ENCODE assay signal across 1 cellular context in the genomic region with DNA sequence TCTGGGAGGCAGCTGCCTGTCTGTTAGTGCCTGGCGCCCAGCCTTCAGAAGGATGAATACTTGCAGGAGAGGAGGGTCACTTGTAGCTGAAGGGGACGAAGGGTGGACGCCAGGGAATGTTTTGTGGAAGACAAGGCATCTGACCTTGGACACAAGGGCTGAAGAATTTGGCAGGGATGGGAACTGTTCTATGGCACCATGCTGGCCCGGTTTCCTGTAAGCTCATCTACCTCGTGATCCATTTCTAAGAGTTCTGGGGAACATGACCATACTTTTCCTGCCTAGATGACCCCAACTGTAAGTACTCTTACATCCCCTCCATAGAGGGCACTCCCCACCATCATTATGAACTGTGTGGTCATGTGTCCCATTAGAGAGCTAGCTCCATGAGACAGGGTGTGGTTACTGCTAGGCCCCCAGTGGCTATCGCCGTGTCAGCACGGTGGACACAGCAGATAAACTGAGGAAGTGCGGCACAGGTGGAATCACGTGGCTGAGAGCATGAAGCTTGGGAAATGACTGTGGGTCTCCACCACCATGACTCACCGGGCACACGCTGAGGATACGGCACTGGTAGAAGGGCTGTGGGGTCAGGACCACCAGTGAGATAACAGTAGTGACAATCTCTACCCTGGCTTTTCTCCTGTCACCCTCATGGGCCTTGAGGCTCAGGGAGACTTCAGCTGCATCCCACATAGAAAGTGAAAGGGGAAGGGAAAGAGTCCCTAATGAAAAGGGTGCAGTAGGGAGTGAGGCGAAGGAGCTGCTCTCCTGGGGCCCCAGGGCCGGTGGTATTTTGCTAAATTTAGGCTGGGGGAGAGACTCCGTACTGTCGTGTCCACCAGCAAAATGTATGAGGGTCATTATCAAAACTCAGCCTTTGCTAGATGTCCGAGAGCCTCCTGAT.
TF ChIP-seq lines count a peak whose summit lies in the region.

No MANE protein-coding gene starts in this region.

TF ChIP-seq in K562, 482 proteins besides CTCF, POLR2A, EP300 and RAD21 (continued from another document and continues in another):
- TF ChIP-seq, protein P1, sequence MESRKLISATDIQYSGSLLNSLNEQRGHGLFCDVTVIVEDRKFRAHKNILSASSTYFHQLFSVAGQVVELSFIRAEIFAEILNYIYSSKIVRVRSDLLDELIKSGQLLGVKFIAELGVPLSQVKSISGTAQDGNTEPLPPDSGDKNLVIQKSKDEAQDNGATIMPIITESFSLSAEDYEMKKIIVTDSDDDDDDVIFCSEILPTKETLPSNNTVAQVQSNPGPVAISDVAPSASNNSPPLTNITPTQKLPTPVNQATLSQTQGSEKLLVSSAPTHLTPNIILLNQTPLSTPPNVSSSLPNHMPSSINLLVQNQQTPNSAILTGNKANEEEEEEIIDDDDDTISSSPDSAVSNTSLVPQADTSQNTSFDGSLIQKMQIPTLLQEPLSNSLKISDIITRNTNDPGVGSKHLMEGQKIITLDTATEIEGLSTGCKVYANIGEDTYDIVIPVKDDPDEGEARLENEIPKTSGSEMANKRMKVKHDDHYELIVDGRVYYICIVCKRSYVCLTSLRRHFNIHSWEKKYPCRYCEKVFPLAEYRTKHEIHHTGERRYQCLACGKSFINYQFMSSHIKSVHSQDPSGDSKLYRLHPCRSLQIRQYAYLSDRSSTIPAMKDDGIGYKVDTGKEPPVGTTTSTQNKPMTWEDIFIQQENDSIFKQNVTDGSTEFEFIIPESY (CRISPR knock-in tag; IDR thresholded peaks at IDR 0.05) = no peak
- no peak for TF ChIP-seq ZNF263 (CRISPR knock-in tag; IDR thresholded peaks at IDR 0.05; ENCODE audit: borderline replicate concordance)
- TF ChIP-seq MYNN (IDR thresholded peaks at IDR 0.05) = no peak
- TF ChIP-seq MYNN (CRISPR knock-in tag; IDR thresholded peaks at IDR 0.05) = no peak
- TF ChIP-seq, protein P2, sequence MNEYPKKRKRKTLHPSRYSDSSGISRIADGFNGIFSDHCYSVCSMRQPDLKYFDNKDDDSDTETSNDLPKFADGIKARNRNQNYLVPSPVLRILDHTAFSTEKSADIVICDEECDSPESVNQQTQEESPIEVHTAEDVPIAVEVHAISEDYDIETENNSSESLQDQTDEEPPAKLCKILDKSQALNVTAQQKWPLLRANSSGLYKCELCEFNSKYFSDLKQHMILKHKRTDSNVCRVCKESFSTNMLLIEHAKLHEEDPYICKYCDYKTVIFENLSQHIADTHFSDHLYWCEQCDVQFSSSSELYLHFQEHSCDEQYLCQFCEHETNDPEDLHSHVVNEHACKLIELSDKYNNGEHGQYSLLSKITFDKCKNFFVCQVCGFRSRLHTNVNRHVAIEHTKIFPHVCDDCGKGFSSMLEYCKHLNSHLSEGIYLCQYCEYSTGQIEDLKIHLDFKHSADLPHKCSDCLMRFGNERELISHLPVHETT (CRISPR knock-in tag; conservative IDR thresholded peaks at IDR 0.05 in 1 of 2, IDR thresholded peaks at IDR 0.05 in 1 of 2) = 0 out of 4 replicates have a peak, but pooled peaks of 1 of the 2 experiments have one; percentile 16
- no peak for TF ChIP-seq KAT2B (IDR thresholded peaks at IDR 0.05; ENCODE audit: low read depth, low read length)
- TF ChIP-seq, protein P3, sequence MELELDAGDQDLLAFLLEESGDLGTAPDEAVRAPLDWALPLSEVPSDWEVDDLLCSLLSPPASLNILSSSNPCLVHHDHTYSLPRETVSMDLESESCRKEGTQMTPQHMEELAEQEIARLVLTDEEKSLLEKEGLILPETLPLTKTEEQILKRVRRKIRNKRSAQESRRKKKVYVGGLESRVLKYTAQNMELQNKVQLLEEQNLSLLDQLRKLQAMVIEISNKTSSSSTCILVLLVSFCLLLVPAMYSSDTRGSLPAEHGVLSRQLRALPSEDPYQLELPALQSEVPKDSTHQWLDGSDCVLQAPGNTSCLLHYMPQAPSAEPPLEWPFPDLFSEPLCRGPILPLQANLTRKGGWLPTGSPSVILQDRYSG (tag; conservative IDR thresholded peaks at IDR 0.05; ENCODE audit: low read depth) = peak; percentile 26; the same call in 1 of the 2 replicates
- TF ChIP-seq, protein P4, sequence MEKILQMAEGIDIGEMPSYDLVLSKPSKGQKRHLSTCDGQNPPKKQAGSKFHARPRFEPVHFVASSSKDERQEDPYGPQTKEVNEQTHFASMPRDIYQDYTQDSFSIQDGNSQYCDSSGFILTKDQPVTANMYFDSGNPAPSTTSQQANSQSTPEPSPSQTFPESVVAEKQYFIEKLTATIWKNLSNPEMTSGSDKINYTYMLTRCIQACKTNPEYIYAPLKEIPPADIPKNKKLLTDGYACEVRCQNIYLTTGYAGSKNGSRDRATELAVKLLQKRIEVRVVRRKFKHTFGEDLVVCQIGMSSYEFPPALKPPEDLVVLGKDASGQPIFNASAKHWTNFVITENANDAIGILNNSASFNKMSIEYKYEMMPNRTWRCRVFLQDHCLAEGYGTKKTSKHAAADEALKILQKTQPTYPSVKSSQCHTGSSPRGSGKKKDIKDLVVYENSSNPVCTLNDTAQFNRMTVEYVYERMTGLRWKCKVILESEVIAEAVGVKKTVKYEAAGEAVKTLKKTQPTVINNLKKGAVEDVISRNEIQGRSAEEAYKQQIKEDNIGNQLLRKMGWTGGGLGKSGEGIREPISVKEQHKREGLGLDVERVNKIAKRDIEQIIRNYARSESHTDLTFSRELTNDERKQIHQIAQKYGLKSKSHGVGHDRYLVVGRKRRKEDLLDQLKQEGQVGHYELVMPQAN (IDR thresholded peaks at IDR 0.05; ENCODE audit: borderline replicate concordance) = no peak
- TF ChIP-seq L3MBTL2 (IDR thresholded peaks at IDR 0.05) = peak; percentile 56
- TF ChIP-seq NR2F6 (CRISPR knock-in tag; IDR thresholded peaks at IDR 0.05) = no peak
- TF ChIP-seq, protein P5, sequence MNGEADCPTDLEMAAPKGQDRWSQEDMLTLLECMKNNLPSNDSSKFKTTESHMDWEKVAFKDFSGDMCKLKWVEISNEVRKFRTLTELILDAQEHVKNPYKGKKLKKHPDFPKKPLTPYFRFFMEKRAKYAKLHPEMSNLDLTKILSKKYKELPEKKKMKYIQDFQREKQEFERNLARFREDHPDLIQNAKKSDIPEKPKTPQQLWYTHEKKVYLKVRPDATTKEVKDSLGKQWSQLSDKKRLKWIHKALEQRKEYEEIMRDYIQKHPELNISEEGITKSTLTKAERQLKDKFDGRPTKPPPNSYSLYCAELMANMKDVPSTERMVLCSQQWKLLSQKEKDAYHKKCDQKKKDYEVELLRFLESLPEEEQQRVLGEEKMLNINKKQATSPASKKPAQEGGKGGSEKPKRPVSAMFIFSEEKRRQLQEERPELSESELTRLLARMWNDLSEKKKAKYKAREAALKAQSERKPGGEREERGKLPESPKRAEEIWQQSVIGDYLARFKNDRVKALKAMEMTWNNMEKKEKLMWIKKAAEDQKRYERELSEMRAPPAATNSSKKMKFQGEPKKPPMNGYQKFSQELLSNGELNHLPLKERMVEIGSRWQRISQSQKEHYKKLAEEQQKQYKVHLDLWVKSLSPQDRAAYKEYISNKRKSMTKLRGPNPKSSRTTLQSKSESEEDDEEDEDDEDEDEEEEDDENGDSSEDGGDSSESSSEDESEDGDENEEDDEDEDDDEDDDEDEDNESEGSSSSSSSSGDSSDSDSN (IDR thresholded peaks at IDR 0.05; ENCODE audit: borderline replicate concordance in 1 of 2, low read depth in 2 of 2, low read length in 2 of 2) = no peak
- TF ChIP-seq HDAC1 (IDR thresholded peaks at IDR 0.05) = no peak
- no peak for TF ChIP-seq ZNF124 (CRISPR knock-in tag; IDR thresholded peaks at IDR 0.05)
- TF ChIP-seq NFXL1 (CRISPR knock-in tag; IDR thresholded peaks at IDR 0.05) = no peak
- TF ChIP-seq JUND (IDR thresholded peaks at IDR 0.05; ENCODE audit: borderline replicate concordance, low read depth, low read length) = peak; percentile 61; the same call in 1 of the 2 replicates
- peak; percentile 58; the same call in 1 of the 3 replicates for TF ChIP-seq JUND (tag; IDR thresholded peaks at IDR 0.05; ENCODE audit: borderline replicate concordance, low read depth, low read length)
- no peak for TF ChIP-seq CC2D1A (IDR thresholded peaks at IDR 0.05)
- TF ChIP-seq SNIP1 (IDR thresholded peaks at IDR 0.05; ENCODE audit: low read depth) = no peak
- no peak for TF ChIP-seq FOXA3 (CRISPR knock-in tag; conservative IDR thresholded peaks at IDR 0.05 in 1 of 2, IDR thresholded peaks at IDR 0.05 in 1 of 2)
- TF ChIP-seq XRCC5 (IDR thresholded peaks at IDR 0.05; ENCODE audit: low read depth, low read length) = no peak
- TF ChIP-seq DACH1 (IDR thresholded peaks at IDR 0.05; ENCODE audit: partially characterized antibody) = no peak
- no peak for TF ChIP-seq HDAC6 (IDR thresholded peaks at IDR 0.05; ENCODE audit: low read depth, low read length)
- TF ChIP-seq ZNF12 (CRISPR knock-in tag; IDR thresholded peaks at IDR 0.05) = no peak
- TF ChIP-seq NFE2L1 (tag; IDR thresholded peaks at IDR 0.05; ENCODE audit: borderline replicate concordance, low read depth) = no peak
- peak; percentile 41; the same call in 1 of the 2 replicates for TF ChIP-seq CTBP1 (IDR thresholded peaks at IDR 0.05; ENCODE audit: borderline replicate concordance)
- no peak for TF ChIP-seq LEF1 (IDR thresholded peaks at IDR 0.05)
- no peak for TF ChIP-seq NONO (IDR thresholded peaks at IDR 0.05; ENCODE audit: low read depth in 2 of 2, low read length in 1 of 2)
- TF ChIP-seq TCF3 (CRISPR knock-in tag; IDR thresholded peaks at IDR 0.05) = peak; percentile 58; the same call in 1 of the 2 replicates
- no peak for TF ChIP-seq KLF1 (tag; IDR thresholded peaks at IDR 0.05)
- TF ChIP-seq HCFC1 (IDR thresholded peaks at IDR 0.05; ENCODE audit: low read depth, low read length) = no peak
- TF ChIP-seq ZNF780A (CRISPR knock-in tag; IDR thresholded peaks at IDR 0.05) = no peak
- no peak for TF ChIP-seq KDM5B (IDR thresholded peaks at IDR 0.05; ENCODE audit: insufficient replicate concordance, low read depth, low read length)
- TF ChIP-seq ELF4 (CRISPR knock-in tag; IDR thresholded peaks at IDR 0.05) = no peak
- no peak for TF ChIP-seq NCOA1 (IDR thresholded peaks at IDR 0.05; ENCODE audit: low read depth)
- peak; percentile 44; the same call in 1 of the 2 replicates for TF ChIP-seq CXXC5 (CRISPR knock-in tag; IDR thresholded peaks at IDR 0.05)
- TF ChIP-seq, protein P6, sequence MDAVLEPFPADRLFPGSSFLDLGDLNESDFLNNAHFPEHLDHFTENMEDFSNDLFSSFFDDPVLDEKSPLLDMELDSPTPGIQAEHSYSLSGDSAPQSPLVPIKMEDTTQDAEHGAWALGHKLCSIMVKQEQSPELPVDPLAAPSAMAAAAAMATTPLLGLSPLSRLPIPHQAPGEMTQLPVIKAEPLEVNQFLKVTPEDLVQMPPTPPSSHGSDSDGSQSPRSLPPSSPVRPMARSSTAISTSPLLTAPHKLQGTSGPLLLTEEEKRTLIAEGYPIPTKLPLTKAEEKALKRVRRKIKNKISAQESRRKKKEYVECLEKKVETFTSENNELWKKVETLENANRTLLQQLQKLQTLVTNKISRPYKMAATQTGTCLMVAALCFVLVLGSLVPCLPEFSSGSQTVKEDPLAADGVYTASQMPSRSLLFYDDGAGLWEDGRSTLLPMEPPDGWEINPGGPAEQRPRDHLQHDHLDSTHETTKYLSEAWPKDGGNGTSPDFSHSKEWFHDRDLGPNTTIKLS (IDR thresholded peaks at IDR 0.05; ENCODE audit: borderline replicate concordance, low read depth) = no peak
- peak; percentile 66; the same call in 1 of the 2 replicates for TF ChIP-seq SMAD4 (CRISPR knock-in tag; conservative IDR thresholded peaks at IDR 0.05)
- peak in 1 of 2 experiments; percentile 37; a peak in 1 of 4 replicates for TF ChIP-seq KDM1A (IDR thresholded peaks at IDR 0.05)
- TF ChIP-seq, protein P7, sequence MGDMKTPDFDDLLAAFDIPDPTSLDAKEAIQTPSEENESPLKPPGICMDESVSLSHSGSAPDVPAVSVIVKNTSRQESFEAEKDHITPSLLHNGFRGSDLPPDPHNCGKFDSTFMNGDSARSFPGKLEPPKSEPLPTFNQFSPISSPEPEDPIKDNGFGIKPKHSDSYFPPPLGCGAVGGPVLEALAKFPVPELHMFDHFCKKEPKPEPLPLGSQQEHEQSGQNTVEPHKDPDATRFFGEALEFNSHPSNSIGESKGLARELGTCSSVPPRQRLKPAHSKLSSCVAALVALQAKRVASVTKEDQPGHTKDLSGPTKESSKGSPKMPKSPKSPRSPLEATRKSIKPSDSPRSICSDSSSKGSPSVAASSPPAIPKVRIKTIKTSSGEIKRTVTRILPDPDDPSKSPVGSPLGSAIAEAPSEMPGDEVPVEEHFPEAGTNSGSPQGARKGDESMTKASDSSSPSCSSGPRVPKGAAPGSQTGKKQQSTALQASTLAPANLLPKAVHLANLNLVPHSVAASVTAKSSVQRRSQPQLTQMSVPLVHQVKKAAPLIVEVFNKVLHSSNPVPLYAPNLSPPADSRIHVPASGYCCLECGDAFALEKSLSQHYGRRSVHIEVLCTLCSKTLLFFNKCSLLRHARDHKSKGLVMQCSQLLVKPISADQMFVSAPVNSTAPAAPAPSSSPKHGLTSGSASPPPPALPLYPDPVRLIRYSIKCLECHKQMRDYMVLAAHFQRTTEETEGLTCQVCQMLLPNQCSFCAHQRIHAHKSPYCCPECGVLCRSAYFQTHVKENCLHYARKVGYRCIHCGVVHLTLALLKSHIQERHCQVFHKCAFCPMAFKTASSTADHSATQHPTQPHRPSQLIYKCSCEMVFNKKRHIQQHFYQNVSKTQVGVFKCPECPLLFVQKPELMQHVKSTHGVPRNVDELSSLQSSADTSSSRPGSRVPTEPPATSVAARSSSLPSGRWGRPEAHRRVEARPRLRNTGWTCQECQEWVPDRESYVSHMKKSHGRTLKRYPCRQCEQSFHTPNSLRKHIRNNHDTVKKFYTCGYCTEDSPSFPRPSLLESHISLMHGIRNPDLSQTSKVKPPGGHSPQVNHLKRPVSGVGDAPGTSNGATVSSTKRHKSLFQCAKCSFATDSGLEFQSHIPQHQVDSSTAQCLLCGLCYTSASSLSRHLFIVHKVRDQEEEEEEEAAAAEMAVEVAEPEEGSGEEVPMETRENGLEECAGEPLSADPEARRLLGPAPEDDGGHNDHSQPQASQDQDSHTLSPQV (IDR thresholded peaks at IDR 0.05) = peak; percentile 83
- 0 out of 2 replicates have a peak, but pooled peaks have one; percentile 6 for TF ChIP-seq CBFA2T2 (conservative IDR thresholded peaks at IDR 0.05)
- no peak for TF ChIP-seq MIER1 (IDR thresholded peaks at IDR 0.05; ENCODE audit: low read depth)
- TF ChIP-seq, protein P8, sequence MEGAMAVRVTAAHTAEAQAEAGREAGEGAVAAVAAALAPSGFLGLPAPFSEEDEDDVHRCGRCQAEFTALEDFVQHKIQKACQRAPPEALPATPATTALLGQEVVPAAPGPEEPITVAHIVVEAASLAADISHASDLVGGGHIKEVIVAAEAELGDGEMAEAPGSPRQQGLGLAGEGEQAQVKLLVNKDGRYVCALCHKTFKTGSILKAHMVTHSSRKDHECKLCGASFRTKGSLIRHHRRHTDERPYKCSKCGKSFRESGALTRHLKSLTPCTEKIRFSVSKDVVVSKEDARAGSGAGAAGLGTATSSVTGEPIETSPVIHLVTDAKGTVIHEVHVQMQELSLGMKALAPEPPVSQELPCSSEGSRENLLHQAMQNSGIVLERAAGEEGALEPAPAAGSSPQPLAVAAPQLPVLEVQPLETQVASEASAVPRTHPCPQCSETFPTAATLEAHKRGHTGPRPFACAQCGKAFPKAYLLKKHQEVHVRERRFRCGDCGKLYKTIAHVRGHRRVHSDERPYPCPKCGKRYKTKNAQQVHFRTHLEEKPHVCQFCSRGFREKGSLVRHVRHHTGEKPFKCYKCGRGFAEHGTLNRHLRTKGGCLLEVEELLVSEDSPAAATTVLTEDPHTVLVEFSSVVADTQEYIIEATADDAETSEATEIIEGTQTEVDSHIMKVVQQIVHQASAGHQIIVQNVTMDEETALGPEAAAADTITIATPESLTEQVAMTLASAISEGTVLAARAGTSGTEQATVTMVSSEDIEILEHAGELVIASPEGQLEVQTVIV (CRISPR knock-in tag; IDR thresholded peaks at IDR 0.05; ENCODE audit: borderline replicate concordance) = no peak
- TF ChIP-seq FOXK2 (conservative IDR thresholded peaks at IDR 0.05 in 1 of 2, IDR thresholded peaks at IDR 0.05 in 1 of 2; ENCODE audit: low read depth in 2 of 2) = no peak
- TF ChIP-seq ZNF184 (CRISPR knock-in tag; IDR thresholded peaks at IDR 0.05) = no peak
- no peak for TF ChIP-seq ATF1 (CRISPR knock-in tag; IDR thresholded peaks at IDR 0.05)
- TF ChIP-seq ATF1 (tag; IDR thresholded peaks at IDR 0.05) = no peak
